Comparison of ENCODE assay signal across 26 cellular contexts in genomic region chr3:178948546-178948945, GRCh38.
A peak's percentile ranks its signal among the peaks of the same experiment; 100 is the strongest.
DNase-seq lines count a peak whose midpoint lies in the region; ATAC-seq, FAIRE-seq and TF ChIP-seq lines count a peak whose summit lies in the region.
"Had no signal": no experiment of that assay in that cellular context is flagged by ENCODE, and none has a peak within 500 bp of the region (broad histone marks: within the 10 kb centered on the region; RNA-seq: fewer than 3 reads in every experiment).

No MANE protein-coding gene starts in this region.

- peaks cover 4% of the 10 kb centered on the region for H3K4me1 Mint-ChIP-seq in activated naive CD4-positive, alpha-beta T cell treated with anti-CD3 and anti-CD28 coated beads for 36 hours (ENCODE audit: low read depth)
- H3K4me1 Mint-ChIP-seq in CD4-positive, alpha-beta T cell (ENCODE audit: low read depth) = no peaks in the 10 kb centered on the region
- H3K4me1 Mint-ChIP-seq in effector memory CD8-positive, alpha-beta T cell (ENCODE audit: low read depth in 2 of 2) = no peaks in the 10 kb centered on the region
- H3K4me1 Mint-ChIP-seq: B cell; CD4-positive, CD25-positive, alpha-beta regulatory T cell; CD8-positive, alpha-beta memory T cell had no signal

- in situ Hi-C loops in KBM-7 (cut with MboI; ENCODE audit: low pct_unique_long_range_greater_than_20kb, low sequenced_read_pairs) = no loop called here

- no peak overlapping the region for H3K4me3 Mint-ChIP-seq in activated naive CD4-positive, alpha-beta T cell treated with anti-CD3 and anti-CD28 coated beads for 36 hours
- H3K4me3 Mint-ChIP-seq in CD4-positive, alpha-beta T cell = no peak overlapping the region
- no peak overlapping the region for H3K4me3 Mint-ChIP-seq in effector memory CD8-positive, alpha-beta T cell
- H3K4me3 Mint-ChIP-seq: B cell; CD4-positive, CD25-positive, alpha-beta regulatory T cell; CD8-positive, alpha-beta memory T cell; HFFc6 had no signal

- intact Hi-C loops in activated naive CD4-positive, alpha-beta T cell treated with anti-CD3 and anti-CD28 coated beads for 36 hours (cut with micrococcal nuclease) = no loop called here
- intact Hi-C loops in PC-3 (cut with micrococcal nuclease) = no loop called here
- intact Hi-C loops in kidney (cut with DNase I) = no loop called here
- intact Hi-C loops in CD4-positive, alpha-beta T cell (cut with DNase I, micrococcal nuclease) = no loop called here

- ATAC-seq in PC-3 = no peak; the same call in 1 of the 2 replicates
- ATAC-seq in CD4-positive, alpha-beta T cell (ENCODE audit: poor library complexity) = no peak
- no peak for ATAC-seq in effector memory CD8-positive, alpha-beta T cell (replicated peaks)

- H3K4me3 ChIP-seq in PC-3 (ENCODE audit: low read length) (no peak overlapping the region), epithelial cell of esophagus (ENCODE audit: low read length) (no peak overlapping the region), kidney (ENCODE audit: low read length in 2 of 2) (no peak overlapping the region)
- H3K4me3 ChIP-seq: BLaER1, HAP-1 had no signal

- H3K4me1 ChIP-seq in PC-3 (ENCODE audit: insufficient read depth, low read length) (peaks cover 16% of the 10 kb centered on the region), kidney (ENCODE audit: control insufficient read depth in 1 of 2, insufficient read depth in 1 of 2, low read depth in 1 of 2, low read length in 2 of 2) (no peaks in the 10 kb centered on the region)
- H3K4me1 ChIP-seq: BLaER1, HAP-1 had no signal

- H3F3A ChIP-seq in PC-3 (ENCODE audit: low read length, unreplicated experiment) = no peaks in the 10 kb centered on the region

- no peak overlapping the region for H3K27ac ChIP-seq in PC-3 (ENCODE audit: low read length)
- no peak overlapping the region for H3K27ac ChIP-seq in kidney (ENCODE audit: low read depth in 2 of 2, low read length in 2 of 2)
- no peak overlapping the region for H3K27ac ChIP-seq in CD4-positive, alpha-beta T cell (ENCODE audit: low read depth, low read length)
- H3K27ac ChIP-seq: 22Rv1, BLaER1, C4-2B had no signal

- H3K9ac ChIP-seq in PC-3 (ENCODE audit: low read length) (no peak overlapping the region), kidney (ENCODE audit: low read length in 2 of 2) (no peak overlapping the region)
- H3K9ac ChIP-seq: BLaER1 had no signal

- H2AFZ ChIP-seq in PC-3 (ENCODE audit: low read length) = no peak overlapping the region

- H3K27me3 Mint-ChIP-seq in activated naive CD4-positive, alpha-beta T cell treated with anti-CD3 and anti-CD28 coated beads for 36 hours (ENCODE audit: low read depth) = no peaks in the 10 kb centered on the region
- H3K27me3 Mint-ChIP-seq in CD4-positive, alpha-beta T cell = no peaks in the 10 kb centered on the region
- H3K27me3 Mint-ChIP-seq in effector memory CD8-positive, alpha-beta T cell = no peaks in the 10 kb centered on the region
- H3K27me3 Mint-ChIP-seq: B cell; CD4-positive, CD25-positive, alpha-beta regulatory T cell had no signal

- H3K4me2 ChIP-seq in PC-3 (ENCODE audit: low read length) = no peak overlapping the region
- H3K4me2 ChIP-seq: BLaER1 had no signal

- H4K20me1 ChIP-seq in PC-3 (ENCODE audit: low read length) = no peaks in the 10 kb centered on the region
- H4K20me1 ChIP-seq: BLaER1 had no signal

- POLR2A ChIA-PET in PC-3 (lab: Charles Lee; ENCODE audit: unreplicated experiment) = no interaction called here
- POLR2A ChIA-PET in CD4-positive, alpha-beta T cell (lab: Charles Lee) = no interaction called here

- H3K36me3 ChIP-seq in PC-3 (ENCODE audit: low read depth, low read length) = no peaks in the 10 kb centered on the region
- no peaks in the 10 kb centered on the region for H3K36me3 ChIP-seq in kidney (ENCODE audit: control insufficient read depth in 1 of 2, insufficient read depth in 2 of 2, low read length in 2 of 2)
- H3K36me3 ChIP-seq: BLaER1, HAP-1 had no signal

- H3K9me3 Mint-ChIP-seq in activated naive CD4-positive, alpha-beta T cell treated with anti-CD3 and anti-CD28 coated beads for 36 hours = peaks cover 29% of the 10 kb centered on the region
- peaks cover 5% of the 10 kb centered on the region for H3K9me3 Mint-ChIP-seq in CD4-positive, alpha-beta T cell
- peaks cover 4 to 18% of the 10 kb centered on the region in 2 donors for H3K9me3 Mint-ChIP-seq in effector memory CD8-positive, alpha-beta T cell
- H3K9me3 Mint-ChIP-seq: HFFc6 had no signal

- no peaks in the 10 kb centered on the region for H3K27me3 ChIP-seq in PC-3 (ENCODE audit: low read length)
- H3K27me3 ChIP-seq in CD4-positive, alpha-beta T cell (ENCODE audit: control insufficient read depth, insufficient read depth, low read length) = no peaks in the 10 kb centered on the region
- H3K27me3 ChIP-seq: BLaER1 had no signal

- no peaks in the 10 kb centered on the region for H3K79me2 ChIP-seq in PC-3 (ENCODE audit: low read length)

- H3K9me2 ChIP-seq in PC-3 (replicated peaks; ENCODE audit: low read length) = no peaks in the 10 kb centered on the region

- peaks cover 10% of the 10 kb centered on the region for H3K36me3 Mint-ChIP-seq in activated naive CD4-positive, alpha-beta T cell treated with anti-CD3 and anti-CD28 coated beads for 36 hours (ENCODE audit: low read depth)
- H3K36me3 Mint-ChIP-seq in CD4-positive, alpha-beta T cell (ENCODE audit: low read depth) = no peaks in the 10 kb centered on the region
- no peaks in the 10 kb centered on the region for H3K36me3 Mint-ChIP-seq in effector memory CD8-positive, alpha-beta T cell (ENCODE audit: insufficient read depth)
- H3K36me3 Mint-ChIP-seq: CD4-positive, CD25-positive, alpha-beta regulatory T cell had no signal

- TF ChIP-seq CTCF in PC-3 (conservative IDR thresholded peaks at IDR 0.05; ENCODE audit: low read depth, low read length) (no peak), epithelial cell of esophagus (IDR thresholded peaks at IDR 0.05; ENCODE audit: insufficient read depth, low read depth, low read length, missing control alignments) (no peak), kidney (IDR thresholded peaks at IDR 0.05; ENCODE audit: borderline replicate concordance, extremely low read depth, insufficient read depth) (no peak)
- TF ChIP-seq CTCF in CD4-positive, alpha-beta T cell (IDR thresholded peaks at IDR 0.05) = no peak

- DNase-seq in activated naive CD4-positive, alpha-beta T cell treated with anti-CD3 and anti-CD28 coated beads for 36 hours = peak; percentile 11
- DNase-seq in activated naive CD4-positive, alpha-beta T cell (lab: John Stamatoyannopoulos, UW) = no peak
- DNase-seq in PC-3 = peak; percentile 28
- peak; percentile 65 for DNase-seq in epithelial cell of esophagus (ENCODE audit: low read depth)
- DNase-seq in kidney = no peak
- DNase-seq in CD4-positive, alpha-beta T cell = no peak
- no peak for DNase-seq in effector memory CD8-positive, alpha-beta T cell
- DNase-seq in KBM-7 = no peak
- DNase-seq: CD4-positive, CD25-positive, alpha-beta regulatory T cell; CD8-positive, alpha-beta memory T cell; DMS 273 treated with DMSO at 0.1 percent for 48 hours; DMS79; EL; GF-D8; GOT3; HFFc6 had no signal

- no peaks in the 10 kb centered on the region for H3K9me3 ChIP-seq in PC-3 (ENCODE audit: low read length)
- H3K9me3 ChIP-seq in kidney (ENCODE audit: control insufficient read depth in 1 of 2, low read length in 2 of 2) = no peaks in the 10 kb centered on the region
- no peaks in the 10 kb centered on the region for H3K9me3 ChIP-seq in CD4-positive, alpha-beta T cell (ENCODE audit: control insufficient read depth, low read length)
- H3K9me3 ChIP-seq: HAP-1 had no signal

- CTCF ChIA-PET in activated naive CD4-positive, alpha-beta T cell treated with anti-CD3 and anti-CD28 coated beads for 36 hours (lab: Charles Lee) = no interaction called here
- CTCF ChIA-PET in PC-3 (lab: Charles Lee) = no interaction called here
- CTCF ChIA-PET in CD4-positive, alpha-beta T cell (lab: Charles Lee) = interaction anchor here (0.8 kb wide), 1 partner anchor 19 kb away, joined by 3 read pairs; no protein-coding TSS in a partner anchor

- no TSS peak for BruUV-seq in PC-3 (replicated peaks; lab: Mats Ljungman, UMichigan)

- no peak overlapping the region for H3K27ac Mint-ChIP-seq in activated naive CD4-positive, alpha-beta T cell treated with anti-CD3 and anti-CD28 coated beads for 36 hours
- H3K27ac Mint-ChIP-seq in CD4-positive, alpha-beta T cell = no peak overlapping the region
- H3K27ac Mint-ChIP-seq in effector memory CD8-positive, alpha-beta T cell = no peak overlapping the region
- H3K27ac Mint-ChIP-seq: B cell; CD4-positive, CD25-positive, alpha-beta regulatory T cell; CD8-positive, alpha-beta memory T cell; HFFc6 had no signal

- peak; percentile 15 for FAIRE-seq in kidney (lab: Jason Lieb, UNC)
- FAIRE-seq: A204.1, D721Med, GM12891, GM18507, H54 had no signal

Comparison
In these comparisons a context has a peak if more than half of its experiments do, and no peak if none do; other contexts are left out.
1. DNase-seq: peak in activated naive CD4-positive, alpha-beta T cell treated with anti-CD3 and anti-CD28 coated beads for 36 hours (single experiment), PC-3 (single experiment) and epithelial cell of esophagus (single experiment); none in activated naive CD4-positive, alpha-beta T cell (0 of 4), kidney (single experiment), CD4-positive, alpha-beta T cell (0 of 10), effector memory CD8-positive, alpha-beta T cell (0 of 3) and KBM-7 (single experiment).